ENCODE assay signal across 8 cellular contexts in genomic region chr6:87155920-87156600, GRCh38. TPM values are rescaled to one million over a fixed set of nuclear protein-coding genes. Genes with fewer than 3 reads are reported as not detected.
DNase-seq lines count a peak whose midpoint lies in the region; ATAC-seq and TF ChIP-seq lines count a peak whose summit lies in the region.

No MANE protein-coding gene starts in this region.

- peaks cover 4% of the 10 kb centered on the region; the same call in 1 of the 2 replicates for H3K36me3 ChIP-seq in Panc1 (ENCODE audit: control insufficient read depth, insufficient read depth, low read length)

- H3K36me3 Mint-ChIP-seq in glutamatergic neuron (ENCODE audit: unreplicated experiment) (no peaks in the 10 kb centered on the region), type B pancreatic cell (no peaks in the 10 kb centered on the region)

- H3K27ac Mint-ChIP-seq in glutamatergic neuron (ENCODE audit: unreplicated experiment): peak overlapping the region; percentile 100
- H3K27ac Mint-ChIP-seq in type B pancreatic cell: peak overlapping the region; percentile 98

- no peaks in the 10 kb centered on the region for H3K27me3 ChIP-seq in Panc1 (ENCODE audit: control insufficient read depth, insufficient read depth, low read length)

- intact Hi-C loops in Panc1 (cut with micrococcal nuclease; ENCODE audit: unreplicated experiment): loop anchor here (10.0 kb wide), 1 partner anchor 69 kb away; no protein-coding TSS in a partner anchor

- POLR2A ChIA-PET in Panc1 (lab: Charles Lee): no interaction called here

- H3K27me3 Mint-ChIP-seq in glutamatergic neuron (ENCODE audit: unreplicated experiment) (peaks cover 18% of the 10 kb centered on the region), type B pancreatic cell (peaks cover 3% of the 10 kb centered on the region)

- DNase-seq in NCI-H1694 treated with DMSO at 0.1 percent for 48 hours (lab: John Stamatoyannopoulos, UW) (peak; percentile 2), NCI-H1694 (lab: John Stamatoyannopoulos, UW) (no peak), Panc1 (ENCODE audit: low read depth, low spot score) (no peak), glutamatergic neuron (peak; percentile 84), omental fat pad (ENCODE audit: low spot score) (peak; percentile 35), type B pancreatic cell (ENCODE audit: extremely low spot score, unreplicated experiment) (peak; percentile 75)
- DNase-seq in activated naive CD4-positive, alpha-beta T cell treated with Interleukin-2 at 50 U/mL for 16 hours: peak; percentile 67

- no peaks in the 10 kb centered on the region for H3K9me3 ChIP-seq in Panc1 (ENCODE audit: control insufficient read depth, insufficient read depth, low read depth, low read length)

- peaks cover 25% of the 10 kb centered on the region for H3K4me1 ChIP-seq in Panc1 (ENCODE audit: control insufficient read depth, insufficient read depth, low read length)

- TSS peak; percentile 70 for BruUV-seq in Panc1 (replicated peaks; lab: Mats Ljungman, UMichigan)

- CTCF ChIA-PET in Panc1 (lab: Charles Lee): no interaction called here

- H3K9me3 Mint-ChIP-seq in glutamatergic neuron (ENCODE audit: unreplicated experiment): peaks cover 20% of the 10 kb centered on the region
- no peaks in the 10 kb centered on the region for H3K9me3 Mint-ChIP-seq in type B pancreatic cell

- H3K27ac ChIP-seq in Panc1 (ENCODE audit: low read length): peak overlapping the region; percentile 97

- H3K4me1 Mint-ChIP-seq in glutamatergic neuron (ENCODE audit: low read depth, unreplicated experiment): peaks cover 27% of the 10 kb centered on the region
- H3K4me1 Mint-ChIP-seq in type B pancreatic cell (ENCODE audit: unreplicated experiment): peaks cover 35% of the 10 kb centered on the region

- in situ Hi-C loops in Panc1 (cut with HindIII; ENCODE audit: low pct_unique_long_range_greater_than_20kb, low sequenced_read_pairs): no loop called here

- peak; percentile 0 for ATAC-seq in HG02885 (IDR thresholded peaks at IDR 0.05; ENCODE audit: poor library complexity, unreplicated experiment)
- peak; percentile 37 for ATAC-seq in Panc1
- peak; percentile 15 for ATAC-seq in omental fat pad (ENCODE audit: low FRiP score)

- peak overlapping the region; percentile 78 to 91 for H3K4me3 ChIP-seq in Panc1 (ENCODE audit: low read depth in 2 of 2, low read length in 2 of 2)

- no peak for TF ChIP-seq CTCF in Panc1 (IDR thresholded peaks at IDR 0.05)
- TF ChIP-seq CTCF in glutamatergic neuron (IDR thresholded peaks at IDR 0.05; ENCODE audit: partially characterized antibody, unreplicated experiment): no peak
- no peak for TF ChIP-seq CTCF in omental fat pad (IDR thresholded peaks at IDR 0.05)
- TF ChIP-seq CTCF in type B pancreatic cell (conservative IDR thresholded peaks at IDR 0.05): no peak

- peak overlapping the region; percentile 93 for H3K4me3 Mint-ChIP-seq in glutamatergic neuron (ENCODE audit: unreplicated experiment)
- peak overlapping the region; percentile 99 for H3K4me3 Mint-ChIP-seq in type B pancreatic cell

RNA-seq across cellular contexts. Expression of gene ZNF292, which starts 0.7 kb away (rescaled TPM):
- total RNA-seq in Panc1 (2021; ENCODE audit: unreplicated experiment) (38.2 TPM), glutamatergic neuron (ENCODE audit: unreplicated experiment) (89.9 TPM), omental fat pad (10 to 100 TPM; 17.8 to 40.0 (median 21.3) TPM), type B pancreatic cell (ENCODE audit: low replicate concordance) (40.2 and 61.1 TPM in 2 replicates)
- 12.2 TPM for polyA plus RNA-seq in Panc1 (2012; ENCODE audit: insufficient read length)

Comparison
In these comparisons a context has a peak if more than half of its experiments do, and no peak if none do; other contexts are left out.
1. DNase-seq: peak in NCI-H1694 treated with DMSO at 0.1 percent for 48 hours (single experiment), activated naive CD4-positive, alpha-beta T cell treated with Interleukin-2 at 50 U/mL for 16 hours (single experiment), glutamatergic neuron (single experiment), omental fat pad (single experiment) and type B pancreatic cell (single experiment); none in NCI-H1694 (single experiment) and Panc1 (single experiment).
2. Peak in every context shown above with its lines, with median percentiles within 50 percentile points of each other: ATAC-seq.